ENCODE assay signal across 1 cellular context in genomic region chr2:237122214-237122666, GRCh38.
TF ChIP-seq lines count a peak whose summit lies in the region.

No MANE protein-coding gene starts in this region.

TF ChIP-seq in IMR-90, 13 proteins besides CTCF, POLR2A, EP300 and RAD21 (continued from another document):
- TF ChIP-seq CHD1 (IDR thresholded peaks at IDR 0.05; ENCODE audit: low read depth, low read length): no peak
- TF ChIP-seq MAFK (IDR thresholded peaks at IDR 0.05; ENCODE audit: low read depth, low read length): no peak
- TF ChIP-seq USF2 (IDR thresholded peaks at IDR 0.05; ENCODE audit: low read depth, low read length): peak; percentile 66; the same call in 1 of the 2 replicates
- TF ChIP-seq MAZ (IDR thresholded peaks at IDR 0.05; ENCODE audit: borderline replicate concordance, low read depth, low read length): no peak
- peak; percentile 75 for TF ChIP-seq SMC3 (IDR thresholded peaks at IDR 0.05; ENCODE audit: low read depth, low read length)
- TF ChIP-seq RCOR1 (IDR thresholded peaks at IDR 0.05; ENCODE audit: insufficient replicate concordance, low read length): no peak
- TF ChIP-seq RFX5 (IDR thresholded peaks at IDR 0.05; ENCODE audit: low read depth, low read length): no peak
- peak; percentile 85 for TF ChIP-seq MXI1 (IDR thresholded peaks at IDR 0.05; ENCODE audit: borderline replicate concordance, low read depth, low read length)
- TF ChIP-seq CEBPB (IDR thresholded peaks at IDR 0.05; ENCODE audit: low read depth, low read length): peak; percentile 38
- no peak for TF ChIP-seq FOS (IDR thresholded peaks at IDR 0.05; ENCODE audit: low read depth, low read length)
